Comparison of ENCODE assay signal across 1 cellular context in the genomic region with DNA sequence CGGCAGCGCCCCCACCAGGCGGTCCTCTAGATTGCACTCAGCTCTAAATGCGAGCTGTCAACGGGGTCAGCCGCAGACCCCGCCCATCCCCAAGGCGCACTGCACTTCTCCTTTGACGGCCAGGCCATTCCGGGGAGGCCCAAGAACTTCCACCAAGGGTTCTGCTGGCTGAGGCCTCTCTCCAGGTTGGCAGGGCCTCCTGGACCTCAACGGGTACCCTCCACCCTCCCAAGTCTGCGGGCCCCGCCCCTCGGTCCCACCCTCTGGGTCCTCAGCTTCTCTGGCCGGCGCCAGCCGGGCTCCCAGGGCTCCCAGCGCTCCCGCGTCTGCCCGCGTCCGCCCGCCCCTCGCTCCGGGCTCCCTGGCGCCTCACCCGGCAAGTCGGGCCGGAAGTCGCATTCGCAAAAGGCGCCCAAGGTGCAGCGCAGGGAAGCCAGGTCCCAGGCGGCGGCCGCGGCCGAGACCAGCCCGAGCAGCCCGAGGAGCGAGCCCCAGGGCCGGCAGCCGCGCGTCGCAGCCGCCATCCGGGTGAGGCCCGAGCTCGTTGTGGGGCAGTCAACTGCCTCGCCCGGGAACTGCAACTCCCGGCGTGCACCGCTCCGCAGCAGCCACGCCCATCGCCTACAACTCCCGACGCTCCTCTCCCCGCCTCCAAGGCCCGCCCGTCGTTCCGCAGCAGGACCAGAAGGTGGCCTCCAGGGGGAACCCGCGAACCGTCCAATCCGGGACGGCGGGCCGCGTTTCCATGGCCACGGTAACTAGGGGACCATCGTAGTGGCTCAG.
A peak's percentile ranks its signal among the peaks of the same experiment; 100 is the strongest.
TF ChIP-seq lines count a peak whose summit lies in the region.

A gene (minus strand): TSS at position 548 of the 783 bp plus-strand sequence. CDS start 24 bp downstream, at position 524.

TF ChIP-seq in K562, 482 proteins besides CTCF, POLR2A, EP300 and RAD21 (continued from another document and continues in another):
- TF ChIP-seq, protein P1, sequence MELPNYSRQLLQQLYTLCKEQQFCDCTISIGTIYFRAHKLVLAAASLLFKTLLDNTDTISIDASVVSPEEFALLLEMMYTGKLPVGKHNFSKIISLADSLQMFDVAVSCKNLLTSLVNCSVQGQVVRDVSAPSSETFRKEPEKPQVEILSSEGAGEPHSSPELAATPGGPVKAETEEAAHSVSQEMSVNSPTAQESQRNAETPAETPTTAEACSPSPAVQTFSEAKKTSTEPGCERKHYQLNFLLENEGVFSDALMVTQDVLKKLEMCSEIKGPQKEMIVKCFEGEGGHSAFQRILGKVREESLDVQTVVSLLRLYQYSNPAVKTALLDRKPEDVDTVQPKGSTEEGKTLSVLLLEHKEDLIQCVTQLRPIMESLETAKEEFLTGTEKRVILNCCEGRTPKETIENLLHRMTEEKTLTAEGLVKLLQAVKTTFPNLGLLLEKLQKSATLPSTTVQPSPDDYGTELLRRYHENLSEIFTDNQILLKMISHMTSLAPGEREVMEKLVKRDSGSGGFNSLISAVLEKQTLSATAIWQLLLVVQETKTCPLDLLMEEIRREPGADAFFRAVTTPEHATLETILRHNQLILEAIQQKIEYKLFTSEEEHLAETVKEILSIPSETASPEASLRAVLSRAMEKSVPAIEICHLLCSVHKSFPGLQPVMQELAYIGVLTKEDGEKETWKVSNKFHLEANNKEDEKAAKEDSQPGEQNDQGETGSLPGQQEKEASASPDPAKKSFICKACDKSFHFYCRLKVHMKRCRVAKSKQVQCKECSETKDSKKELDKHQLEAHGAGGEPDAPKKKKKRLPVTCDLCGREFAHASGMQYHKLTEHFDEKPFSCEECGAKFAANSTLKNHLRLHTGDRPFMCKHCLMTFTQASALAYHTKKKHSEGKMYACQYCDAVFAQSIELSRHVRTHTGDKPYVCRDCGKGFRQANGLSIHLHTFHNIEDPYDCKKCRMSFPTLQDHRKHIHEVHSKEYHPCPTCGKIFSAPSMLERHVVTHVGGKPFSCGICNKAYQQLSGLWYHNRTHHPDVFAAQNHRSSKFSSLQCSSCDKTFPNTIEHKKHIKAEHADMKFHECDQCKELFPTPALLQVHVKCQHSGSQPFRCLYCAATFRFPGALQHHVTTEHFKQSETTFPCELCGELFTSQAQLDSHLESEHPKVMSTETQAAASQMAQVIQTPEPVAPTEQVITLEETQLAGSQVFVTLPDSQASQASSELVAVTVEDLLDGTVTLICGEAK (IDR thresholded peaks at IDR 0.05) = peak; percentile 79
- TF ChIP-seq, protein P1 (CRISPR knock-in tag; IDR thresholded peaks at IDR 0.05) = no peak
- TF ChIP-seq, protein P2, sequence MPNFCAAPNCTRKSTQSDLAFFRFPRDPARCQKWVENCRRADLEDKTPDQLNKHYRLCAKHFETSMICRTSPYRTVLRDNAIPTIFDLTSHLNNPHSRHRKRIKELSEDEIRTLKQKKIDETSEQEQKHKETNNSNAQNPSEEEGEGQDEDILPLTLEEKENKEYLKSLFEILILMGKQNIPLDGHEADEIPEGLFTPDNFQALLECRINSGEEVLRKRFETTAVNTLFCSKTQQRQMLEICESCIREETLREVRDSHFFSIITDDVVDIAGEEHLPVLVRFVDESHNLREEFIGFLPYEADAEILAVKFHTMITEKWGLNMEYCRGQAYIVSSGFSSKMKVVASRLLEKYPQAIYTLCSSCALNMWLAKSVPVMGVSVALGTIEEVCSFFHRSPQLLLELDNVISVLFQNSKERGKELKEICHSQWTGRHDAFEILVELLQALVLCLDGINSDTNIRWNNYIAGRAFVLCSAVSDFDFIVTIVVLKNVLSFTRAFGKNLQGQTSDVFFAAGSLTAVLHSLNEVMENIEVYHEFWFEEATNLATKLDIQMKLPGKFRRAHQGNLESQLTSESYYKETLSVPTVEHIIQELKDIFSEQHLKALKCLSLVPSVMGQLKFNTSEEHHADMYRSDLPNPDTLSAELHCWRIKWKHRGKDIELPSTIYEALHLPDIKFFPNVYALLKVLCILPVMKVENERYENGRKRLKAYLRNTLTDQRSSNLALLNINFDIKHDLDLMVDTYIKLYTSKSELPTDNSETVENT (CRISPR knock-in tag; IDR thresholded peaks at IDR 0.05) = peak; percentile 18; the same call in 1 of the 2 replicates
- TF ChIP-seq, protein P3, sequence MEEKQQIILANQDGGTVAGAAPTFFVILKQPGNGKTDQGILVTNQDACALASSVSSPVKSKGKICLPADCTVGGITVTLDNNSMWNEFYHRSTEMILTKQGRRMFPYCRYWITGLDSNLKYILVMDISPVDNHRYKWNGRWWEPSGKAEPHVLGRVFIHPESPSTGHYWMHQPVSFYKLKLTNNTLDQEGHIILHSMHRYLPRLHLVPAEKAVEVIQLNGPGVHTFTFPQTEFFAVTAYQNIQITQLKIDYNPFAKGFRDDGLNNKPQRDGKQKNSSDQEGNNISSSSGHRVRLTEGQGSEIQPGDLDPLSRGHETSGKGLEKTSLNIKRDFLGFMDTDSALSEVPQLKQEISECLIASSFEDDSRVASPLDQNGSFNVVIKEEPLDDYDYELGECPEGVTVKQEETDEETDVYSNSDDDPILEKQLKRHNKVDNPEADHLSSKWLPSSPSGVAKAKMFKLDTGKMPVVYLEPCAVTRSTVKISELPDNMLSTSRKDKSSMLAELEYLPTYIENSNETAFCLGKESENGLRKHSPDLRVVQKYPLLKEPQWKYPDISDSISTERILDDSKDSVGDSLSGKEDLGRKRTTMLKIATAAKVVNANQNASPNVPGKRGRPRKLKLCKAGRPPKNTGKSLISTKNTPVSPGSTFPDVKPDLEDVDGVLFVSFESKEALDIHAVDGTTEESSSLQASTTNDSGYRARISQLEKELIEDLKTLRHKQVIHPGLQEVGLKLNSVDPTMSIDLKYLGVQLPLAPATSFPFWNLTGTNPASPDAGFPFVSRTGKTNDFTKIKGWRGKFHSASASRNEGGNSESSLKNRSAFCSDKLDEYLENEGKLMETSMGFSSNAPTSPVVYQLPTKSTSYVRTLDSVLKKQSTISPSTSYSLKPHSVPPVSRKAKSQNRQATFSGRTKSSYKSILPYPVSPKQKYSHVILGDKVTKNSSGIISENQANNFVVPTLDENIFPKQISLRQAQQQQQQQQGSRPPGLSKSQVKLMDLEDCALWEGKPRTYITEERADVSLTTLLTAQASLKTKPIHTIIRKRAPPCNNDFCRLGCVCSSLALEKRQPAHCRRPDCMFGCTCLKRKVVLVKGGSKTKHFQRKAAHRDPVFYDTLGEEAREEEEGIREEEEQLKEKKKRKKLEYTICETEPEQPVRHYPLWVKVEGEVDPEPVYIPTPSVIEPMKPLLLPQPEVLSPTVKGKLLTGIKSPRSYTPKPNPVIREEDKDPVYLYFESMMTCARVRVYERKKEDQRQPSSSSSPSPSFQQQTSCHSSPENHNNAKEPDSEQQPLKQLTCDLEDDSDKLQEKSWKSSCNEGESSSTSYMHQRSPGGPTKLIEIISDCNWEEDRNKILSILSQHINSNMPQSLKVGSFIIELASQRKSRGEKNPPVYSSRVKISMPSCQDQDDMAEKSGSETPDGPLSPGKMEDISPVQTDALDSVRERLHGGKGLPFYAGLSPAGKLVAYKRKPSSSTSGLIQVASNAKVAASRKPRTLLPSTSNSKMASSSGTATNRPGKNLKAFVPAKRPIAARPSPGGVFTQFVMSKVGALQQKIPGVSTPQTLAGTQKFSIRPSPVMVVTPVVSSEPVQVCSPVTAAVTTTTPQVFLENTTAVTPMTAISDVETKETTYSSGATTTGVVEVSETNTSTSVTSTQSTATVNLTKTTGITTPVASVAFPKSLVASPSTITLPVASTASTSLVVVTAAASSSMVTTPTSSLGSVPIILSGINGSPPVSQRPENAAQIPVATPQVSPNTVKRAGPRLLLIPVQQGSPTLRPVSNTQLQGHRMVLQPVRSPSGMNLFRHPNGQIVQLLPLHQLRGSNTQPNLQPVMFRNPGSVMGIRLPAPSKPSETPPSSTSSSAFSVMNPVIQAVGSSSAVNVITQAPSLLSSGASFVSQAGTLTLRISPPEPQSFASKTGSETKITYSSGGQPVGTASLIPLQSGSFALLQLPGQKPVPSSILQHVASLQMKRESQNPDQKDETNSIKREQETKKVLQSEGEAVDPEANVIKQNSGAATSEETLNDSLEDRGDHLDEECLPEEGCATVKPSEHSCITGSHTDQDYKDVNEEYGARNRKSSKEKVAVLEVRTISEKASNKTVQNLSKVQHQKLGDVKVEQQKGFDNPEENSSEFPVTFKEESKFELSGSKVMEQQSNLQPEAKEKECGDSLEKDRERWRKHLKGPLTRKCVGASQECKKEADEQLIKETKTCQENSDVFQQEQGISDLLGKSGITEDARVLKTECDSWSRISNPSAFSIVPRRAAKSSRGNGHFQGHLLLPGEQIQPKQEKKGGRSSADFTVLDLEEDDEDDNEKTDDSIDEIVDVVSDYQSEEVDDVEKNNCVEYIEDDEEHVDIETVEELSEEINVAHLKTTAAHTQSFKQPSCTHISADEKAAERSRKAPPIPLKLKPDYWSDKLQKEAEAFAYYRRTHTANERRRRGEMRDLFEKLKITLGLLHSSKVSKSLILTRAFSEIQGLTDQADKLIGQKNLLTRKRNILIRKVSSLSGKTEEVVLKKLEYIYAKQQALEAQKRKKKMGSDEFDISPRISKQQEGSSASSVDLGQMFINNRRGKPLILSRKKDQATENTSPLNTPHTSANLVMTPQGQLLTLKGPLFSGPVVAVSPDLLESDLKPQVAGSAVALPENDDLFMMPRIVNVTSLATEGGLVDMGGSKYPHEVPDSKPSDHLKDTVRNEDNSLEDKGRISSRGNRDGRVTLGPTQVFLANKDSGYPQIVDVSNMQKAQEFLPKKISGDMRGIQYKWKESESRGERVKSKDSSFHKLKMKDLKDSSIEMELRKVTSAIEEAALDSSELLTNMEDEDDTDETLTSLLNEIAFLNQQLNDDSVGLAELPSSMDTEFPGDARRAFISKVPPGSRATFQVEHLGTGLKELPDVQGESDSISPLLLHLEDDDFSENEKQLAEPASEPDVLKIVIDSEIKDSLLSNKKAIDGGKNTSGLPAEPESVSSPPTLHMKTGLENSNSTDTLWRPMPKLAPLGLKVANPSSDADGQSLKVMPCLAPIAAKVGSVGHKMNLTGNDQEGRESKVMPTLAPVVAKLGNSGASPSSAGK (IDR thresholded peaks at IDR 0.05) = peak; percentile 28; the same call in 1 of the 2 replicates
- TF ChIP-seq PHB2 (IDR thresholded peaks at IDR 0.05; ENCODE audit: low read depth) (no peak), RCOR1 (IDR thresholded peaks at IDR 0.05; ENCODE audit: borderline replicate concordance in 1 of 2, low read depth in 2 of 2, low read length in 2 of 2) (peak in 1 of 2 experiments; percentile 76; a peak in 2 of 4 replicates), JUN (IDR thresholded peaks at IDR 0.05; ENCODE audit: borderline replicate concordance, low read depth, low read length) (peak; percentile 9; the same call in 1 of the 2 replicates), JUN (CRISPR knock-in tag; IDR thresholded peaks at IDR 0.05; ENCODE audit: borderline replicate concordance) (peak; percentile 81; the same call in 1 of the 2 replicates), FOXK2 (conservative IDR thresholded peaks at IDR 0.05 in 1 of 2, IDR thresholded peaks at IDR 0.05 in 1 of 2; ENCODE audit: low read depth in 2 of 2) (no peak; a peak in 1 of 4 replicates), MXI1 (IDR thresholded peaks at IDR 0.05; ENCODE audit: low read depth, low read length) (peak; percentile 100), JUND (IDR thresholded peaks at IDR 0.05; ENCODE audit: borderline replicate concordance, low read depth, low read length) (peak; percentile 69), JUND (tag; IDR thresholded peaks at IDR 0.05; ENCODE audit: borderline replicate concordance, low read depth, low read length) (no peak; the same call in 2 of the 3 replicates), HDAC1 (IDR thresholded peaks at IDR 0.05) (peak in 1 of 2 experiments; percentile 57; a peak in 2 of 4 replicates), ZNF212 (CRISPR knock-in tag; IDR thresholded peaks at IDR 0.05) (0 out of 2 replicates have a peak, but pooled peaks have one; percentile 41), SMC3 (conservative IDR thresholded peaks at IDR 0.05; ENCODE audit: insufficient read depth, low read depth, low read length) (peak; percentile 98), RFX5 (IDR thresholded peaks at IDR 0.05; ENCODE audit: low read depth, low read length) (peak; percentile 87), ZKSCAN8 (CRISPR knock-in tag; IDR thresholded peaks at IDR 0.05) (no peak), SRSF9 (IDR thresholded peaks at IDR 0.05; ENCODE audit: borderline replicate concordance, low read depth, low read length) (no peak), ZEB2 (IDR thresholded peaks at IDR 0.05) (no peak), COPS2 (conservative IDR thresholded peaks at IDR 0.05) (no peak), ETS2 (tag; IDR thresholded peaks at IDR 0.05; ENCODE audit: borderline replicate concordance, poor library complexity, severe bottlenecking) (no peak), NCOR1 (IDR thresholded peaks at IDR 0.05) (no peak), HOXB6 (CRISPR knock-in tag; IDR thresholded peaks at IDR 0.05; ENCODE audit: borderline replicate concordance) (no peak), POLR2G (IDR thresholded peaks at IDR 0.05; ENCODE audit: low read depth, low read length) (peak; percentile 99), FOXM1 (IDR thresholded peaks at IDR 0.05; ENCODE audit: low read depth) (no peak), FOXM1 (CRISPR knock-in tag; IDR thresholded peaks at IDR 0.05; ENCODE audit: low read depth) (0 out of 2 replicates have a peak, but pooled peaks have one; percentile 69), ZNF764 (CRISPR knock-in tag; IDR thresholded peaks at IDR 0.05; ENCODE audit: low read depth) (no peak), ZBTB7A (IDR thresholded peaks at IDR 0.05; ENCODE audit: borderline replicate concordance, control insufficient read depth, low read depth, low read length) (peak; percentile 91)
- TF ChIP-seq, protein P4, sequence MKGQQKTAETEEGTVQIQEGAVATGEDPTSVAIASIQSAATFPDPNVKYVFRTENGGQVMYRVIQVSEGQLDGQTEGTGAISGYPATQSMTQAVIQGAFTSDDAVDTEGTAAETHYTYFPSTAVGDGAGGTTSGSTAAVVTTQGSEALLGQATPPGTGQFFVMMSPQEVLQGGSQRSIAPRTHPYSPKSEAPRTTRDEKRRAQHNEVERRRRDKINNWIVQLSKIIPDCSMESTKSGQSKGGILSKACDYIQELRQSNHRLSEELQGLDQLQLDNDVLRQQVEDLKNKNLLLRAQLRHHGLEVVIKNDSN (CRISPR knock-in tag; IDR thresholded peaks at IDR 0.05) = no peak; the same call in 1 of the 2 replicates
